8 cellular contexts compared by ENCODE assay signal in the genomic region with DNA sequence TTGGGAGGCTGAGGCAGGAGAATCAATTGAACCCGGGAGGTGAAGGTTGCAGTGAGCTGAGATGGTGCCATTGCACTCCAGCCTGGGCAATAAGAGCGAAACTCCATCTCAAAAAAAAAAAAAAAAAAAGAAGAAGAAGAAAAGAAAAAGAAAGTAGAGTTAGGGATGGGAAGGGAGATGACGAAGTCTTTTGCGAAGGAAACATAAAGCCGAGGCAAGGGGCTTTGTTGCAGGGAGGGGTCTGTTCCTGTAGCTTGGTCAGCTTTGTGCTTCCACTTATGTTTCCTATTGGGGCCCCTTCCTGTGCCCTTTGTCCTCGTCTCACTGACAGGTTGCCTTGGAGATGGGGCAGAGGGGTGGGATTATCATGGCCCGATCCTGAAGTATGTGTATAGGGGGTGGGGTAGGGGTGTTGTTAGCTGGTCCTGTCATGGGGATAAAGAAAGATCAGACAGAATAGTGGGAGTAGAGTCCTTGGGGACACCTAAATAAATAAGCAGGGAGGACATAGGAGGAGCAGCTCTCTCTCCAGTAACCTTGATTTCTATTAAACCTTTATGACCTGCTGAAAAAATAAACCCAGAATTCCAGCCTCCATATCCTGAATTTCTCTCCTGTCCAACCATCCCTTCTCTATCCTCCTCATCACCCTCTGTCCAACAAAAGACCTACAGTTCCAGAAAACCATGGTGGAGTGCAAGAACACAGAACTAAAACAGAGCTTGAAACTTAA. TPM values are rescaled to one million over a fixed set of nuclear protein-coding genes. Genes with fewer than 3 reads are reported as not detected.
A peak's percentile ranks its signal among the peaks of the same experiment; 100 is the strongest.
DNase-seq lines count a peak whose midpoint lies in the region; ATAC-seq and TF ChIP-seq lines count a peak whose summit lies in the region.

No MANE protein-coding gene starts in this region.

- H3K4me3 ChIP-seq in OCI-LY7 (ENCODE audit: low read depth, low read length, poor library complexity, severe bottlenecking) = peak overlapping the region; percentile 55
- H3K4me3 ChIP-seq in neuronal stem cell (ENCODE audit: low read length in 2 of 2) = peak overlapping the region in 1 of 2 donors; percentile 67

- H2BK120ac ChIP-seq in neuronal stem cell (ENCODE audit: low read depth, low read length) = peak overlapping the region; percentile 12

- CTCF ChIA-PET in OCI-LY7 (lab: Charles Lee; ENCODE audit: unreplicated experiment) = no interaction called here

- ATAC-seq in activated T-cell treated with anti-CD3 and anti-CD28 coated beads, Interleukin-2, amount 50 U/mL, for 4 hours = no peak
- no peak for ATAC-seq in HG03342 (IDR thresholded peaks at IDR 0.05; ENCODE audit: unreplicated experiment)
- no peak for ATAC-seq in GM18870 (IDR thresholded peaks at IDR 0.05; ENCODE audit: unreplicated experiment)
- no peak for ATAC-seq in GM19452 (IDR thresholded peaks at IDR 0.05; ENCODE audit: unreplicated experiment)

- H3K9me3 ChIP-seq in OCI-LY7 (ENCODE audit: low read length) (no peaks in the 10 kb centered on the region), neuronal stem cell (replicated peaks in 1 of 2; ENCODE audit: control insufficient read depth in 2 of 2, insufficient read depth in 1 of 2, low read depth in 1 of 2, low read length in 2 of 2) (no peaks in the 10 kb centered on the region)

- H3K79me2 ChIP-seq in OCI-LY7 (ENCODE audit: insufficient read depth, low read depth, low read length) = peaks cover 47% of the 10 kb centered on the region

- H3K9me3 Mint-ChIP-seq in activated T-cell treated with anti-CD3 and anti-CD28 coated beads, Interleukin-2, amount 50 U/mL, for 4 hours = no peaks in the 10 kb centered on the region

- H3K4me3 Mint-ChIP-seq in activated T-cell treated with anti-CD3 and anti-CD28 coated beads, Interleukin-2, amount 50 U/mL, for 4 hours = peak overlapping the region; percentile 98

- no TSS peak for BruUV-seq in OCI-LY7 (replicated peaks; lab: Mats Ljungman, UMichigan)

- no peak overlapping the region for H3K4ac ChIP-seq in neuronal stem cell (ENCODE audit: low read length)

- H3K36me3 Mint-ChIP-seq in activated T-cell treated with anti-CD3 and anti-CD28 coated beads, Interleukin-2, amount 50 U/mL, for 4 hours (ENCODE audit: insufficient read depth) = peaks cover 14% of the 10 kb centered on the region

- H2BK5ac ChIP-seq in neuronal stem cell (ENCODE audit: low read length) = peak overlapping the region; percentile 85

- H2AFZ ChIP-seq in OCI-LY7 (ENCODE audit: low read length) = no peak overlapping the region
- no peak overlapping the region for H2AFZ ChIP-seq in neuronal stem cell (ENCODE audit: low read length)

- intact Hi-C loops in OCI-LY7 (cut with micrococcal nuclease; ENCODE audit: unreplicated experiment) = loop anchor here (1.0 to 2.0 kb wide), 8 partner anchors 8 to 245 kb away; partner anchors contain the start of genes ABHD16A, ATP6V1G2, DDAH2 and HSPA1B

- TF ChIP-seq CTCF in OCI-LY7 (conservative IDR thresholded peaks at IDR 0.05; ENCODE audit: low read length) = no peak

- H3K14ac ChIP-seq in neuronal stem cell (ENCODE audit: low read length) = no peak overlapping the region

- H4K8ac ChIP-seq in neuronal stem cell (ENCODE audit: low read depth, low read length) = no peak overlapping the region

- H3K4me2 ChIP-seq in OCI-LY7 (ENCODE audit: low read length) = peak overlapping the region; percentile 76
- H3K4me2 ChIP-seq in neuronal stem cell (ENCODE audit: insufficient read depth, low read length, poor library complexity, severe bottlenecking) = peak overlapping the region; percentile 12

- DNase-seq in activated T-cell treated with anti-CD3 and anti-CD28 coated beads, Interleukin-2, amount 50 U/mL, for 4 hours = no peak
- DNase-seq in activated T-cell treated with anti-CD3 and anti-CD28 coated beads, Interleukin-2, amount 50 U/mL, for 48 hours = no peak
- DNase-seq in OCI-LY7 (ENCODE audit: low spot score) = no peak
- DNase-seq in dermis blood vessel endothelial cell = peak; percentile 84
- DNase-seq in neuronal stem cell (ENCODE audit: low spot score) = peak; percentile 65

- H3K27me3 ChIP-seq in neuronal stem cell (ENCODE audit: control insufficient read depth in 3 of 3, insufficient read depth in 3 of 3, low read depth in 1 of 3, low read length in 3 of 3) = no peaks in the 10 kb centered on the region

- H2BK15ac ChIP-seq in neuronal stem cell (ENCODE audit: low read length) = no peak overlapping the region

- whole genome bisulfite sequencing in neuronal stem cell (ENCODE audit: extremely low coverage in 2 of 2, insufficient read length in 2 of 2, insufficient replicate concordance in 1 of 2), 2 donors = no CpG with 5 or more reads among the region's 7 CpGs

- peak overlapping the region; percentile 67 for H3K18ac ChIP-seq in neuronal stem cell (ENCODE audit: low read length)

- POLR2A ChIA-PET in OCI-LY7 (lab: Charles Lee) = interaction anchor here (0.7 to 7.1 kb wide), 15 partner anchors 10 to 186 kb away, joined by 3 to 43 read pairs (median 4); partner anchors contain the start of genes ABHD16A, BAG6, LSM2 and LY6G5C

- no peak overlapping the region for H4K91ac ChIP-seq in neuronal stem cell (ENCODE audit: low read depth, low read length, poor library complexity)

- no peak overlapping the region for H3K9ac ChIP-seq in neuronal stem cell (ENCODE audit: low read depth, low read length, poor library complexity)

- no peak overlapping the region for H3K23ac ChIP-seq in neuronal stem cell (ENCODE audit: low read depth, low read length, poor library complexity)

- H3K79me1 ChIP-seq in neuronal stem cell (ENCODE audit: low read depth, low read length) = peaks cover 10% of the 10 kb centered on the region

- H3K4me1 ChIP-seq in OCI-LY7 (ENCODE audit: insufficient read depth, low read length, poor library complexity, severe bottlenecking) (peaks cover 61% of the 10 kb centered on the region), neuronal stem cell (ENCODE audit: control insufficient read depth in 2 of 2, insufficient read depth in 1 of 2, low read depth in 1 of 2, low read length in 2 of 2) (peaks cover 30 to 36% of the 10 kb centered on the region in 2 donors)

- no peaks in the 10 kb centered on the region for H3K27me3 Mint-ChIP-seq in activated T-cell treated with anti-CD3 and anti-CD28 coated beads, Interleukin-2, amount 50 U/mL, for 4 hours (ENCODE audit: low read depth)

- peaks cover 69% of the 10 kb centered on the region for H3K4me1 Mint-ChIP-seq in activated T-cell treated with anti-CD3 and anti-CD28 coated beads, Interleukin-2, amount 50 U/mL, for 4 hours (ENCODE audit: low read depth)

- H4K20me1 ChIP-seq in OCI-LY7 (ENCODE audit: insufficient read depth, low read length) = 0 out of 2 replicates have a peak, but pooled peaks cover 8% of the 10 kb centered on the region

- H3K36me3 ChIP-seq in OCI-LY7 (ENCODE audit: insufficient read depth, low read length) = peaks cover 35% of the 10 kb centered on the region
- peaks cover 20 to 42% of the 10 kb centered on the region in 2 donors for H3K36me3 ChIP-seq in neuronal stem cell (replicated peaks in 1 of 2; ENCODE audit: control insufficient read depth in 2 of 2, insufficient read depth in 2 of 2, low read length in 2 of 2)

- H2AK5ac ChIP-seq in neuronal stem cell (ENCODE audit: low read depth, low read length) = no peak overlapping the region

- no peaks in the 10 kb centered on the region for H3K9me2 ChIP-seq in OCI-LY7 (ENCODE audit: insufficient read depth, low read length)

- no peak overlapping the region for H2BK12ac ChIP-seq in neuronal stem cell (ENCODE audit: low read length)

- peak overlapping the region; percentile 93 for H3K27ac ChIP-seq in OCI-LY7 (ENCODE audit: low read depth, low read length, poor library complexity, severe bottlenecking)
- H3K27ac ChIP-seq in neuronal stem cell (replicated peaks; ENCODE audit: low read length) = peak overlapping the region; percentile 88

RNA-seq across cellular contexts. Expression of gene CLIC1, which starts 1.2 kb away (rescaled TPM):
- 100 to 1,000 TPM; 344 to 370 (median 353) TPM for total RNA-seq in activated T-cell treated with anti-CD3 and anti-CD28 coated beads, Interleukin-2, amount 50 U/mL, for 4 hours
- 376 and 413 TPM in 2 replicates for total RNA-seq in OCI-LY7 (2014; rRNA removed; shearing (Covaris generic))
- 314 and 318 TPM in 2 replicates for total RNA-seq in OCI-LY7 (2022)
- 543 and 615 TPM in 2 replicates for total RNA-seq in dermis blood vessel endothelial cell
- 220 TPM for polyA plus RNA-seq in neuronal stem cell (2013, experiment 1 of 2)
- polyA plus RNA-seq in neuronal stem cell (2013, experiment 2 of 2) = 216 TPM

RNA-seq across cellular contexts. Expression of gene MSH5, which starts 2.3 kb away (rescaled TPM):
- total RNA-seq in activated T-cell treated with anti-CD3 and anti-CD28 coated beads, Interleukin-2, amount 50 U/mL, for 4 hours = 10 to 100 TPM; 30.9 to 35.4 (median 34.3) TPM
- total RNA-seq in OCI-LY7 (2014; rRNA removed; shearing (Covaris generic)) = 104 and 108 TPM in 2 replicates
- 218 and 258 TPM in 2 replicates for total RNA-seq in OCI-LY7 (2022)
- total RNA-seq in dermis blood vessel endothelial cell = 7.1 and 8.5 TPM in 2 replicates
- 25.1 TPM for polyA plus RNA-seq in neuronal stem cell (2013, experiment 1 of 2)
- polyA plus RNA-seq in neuronal stem cell (2013, experiment 2 of 2) = 25.6 TPM

RNA-seq across cellular contexts. Expression of gene DDAH2, which starts 8.4 kb away (rescaled TPM):
- 1 to 10 TPM; 3.4 to 3.9 (median 3.5) TPM for total RNA-seq in activated T-cell treated with anti-CD3 and anti-CD28 coated beads, Interleukin-2, amount 50 U/mL, for 4 hours
- 14.0 and 20.6 TPM in 2 replicates for total RNA-seq in OCI-LY7 (2014; rRNA removed; shearing (Covaris generic))
- total RNA-seq in OCI-LY7 (2022) (20.4 and 26.4 TPM in 2 replicates), dermis blood vessel endothelial cell (126 and 150 TPM in 2 replicates)
- 115 TPM for polyA plus RNA-seq in neuronal stem cell (2013, experiment 1 of 2)
- polyA plus RNA-seq in neuronal stem cell (2013, experiment 2 of 2) = 115 TPM

RNA-seq across cellular contexts. Expression of gene MPIG6B, which starts 14.3 kb away (rescaled TPM):
- total RNA-seq in activated T-cell treated with anti-CD3 and anti-CD28 coated beads, Interleukin-2, amount 50 U/mL, for 4 hours = under 1 TPM in 2 of 3 donors, not detected in 1; 0.33 to 0.55 TPM
- not detected in 2 replicates for total RNA-seq in OCI-LY7 (2014; rRNA removed; shearing (Covaris generic))
- total RNA-seq in OCI-LY7 (2022) (not detected in 2 replicates), dermis blood vessel endothelial cell (not detected in 2 replicates)
- not detected for polyA plus RNA-seq in neuronal stem cell (2013, experiment 1 of 2)
- polyA plus RNA-seq in neuronal stem cell (2013, experiment 2 of 2) = not detected

RNA-seq across cellular contexts. Expression of gene LY6G6C, which starts 15.9 kb away (rescaled TPM):
- total RNA-seq in activated T-cell treated with anti-CD3 and anti-CD28 coated beads, Interleukin-2, amount 50 U/mL, for 4 hours = not detected
- total RNA-seq in OCI-LY7 (2014; rRNA removed; shearing (Covaris generic)) = not detected in 2 replicates
- total RNA-seq in OCI-LY7 (2022) (not detected in 2 replicates), dermis blood vessel endothelial cell (not detected in 2 replicates)
- 0.57 TPM for polyA plus RNA-seq in neuronal stem cell (2013, experiment 1 of 2)
- polyA plus RNA-seq in neuronal stem cell (2013, experiment 2 of 2) = 0.66 TPM

Comparison
In these comparisons a context has a peak if more than half of its experiments do, and no peak if none do; other contexts are left out.
1. DNase-seq: peak in dermis blood vessel endothelial cell (single experiment) and neuronal stem cell (single experiment); none in activated T-cell treated with anti-CD3 and anti-CD28 coated beads, Interleukin-2, amount 50 U/mL, for 4 hours (single experiment), activated T-cell treated with anti-CD3 and anti-CD28 coated beads, Interleukin-2, amount 50 U/mL, for 48 hours (0 of 2) and OCI-LY7 (single experiment).